ENCODE assay signal across 1 cellular context in genomic region chr2:111415765-111416743, GRCh38.
TF ChIP-seq lines count a peak whose summit lies in the region.
"Not testable (repeated sequence)": the region's sequence is repeated elsewhere in the genome, so short reads cannot be mapped to it uniquely, and the experiment has no call there.

No MANE protein-coding gene starts in this region.

TF ChIP-seq in K562, 482 proteins besides CTCF, POLR2A, EP300 and RAD21 (continued from another document):
- TF ChIP-seq, protein P1, sequence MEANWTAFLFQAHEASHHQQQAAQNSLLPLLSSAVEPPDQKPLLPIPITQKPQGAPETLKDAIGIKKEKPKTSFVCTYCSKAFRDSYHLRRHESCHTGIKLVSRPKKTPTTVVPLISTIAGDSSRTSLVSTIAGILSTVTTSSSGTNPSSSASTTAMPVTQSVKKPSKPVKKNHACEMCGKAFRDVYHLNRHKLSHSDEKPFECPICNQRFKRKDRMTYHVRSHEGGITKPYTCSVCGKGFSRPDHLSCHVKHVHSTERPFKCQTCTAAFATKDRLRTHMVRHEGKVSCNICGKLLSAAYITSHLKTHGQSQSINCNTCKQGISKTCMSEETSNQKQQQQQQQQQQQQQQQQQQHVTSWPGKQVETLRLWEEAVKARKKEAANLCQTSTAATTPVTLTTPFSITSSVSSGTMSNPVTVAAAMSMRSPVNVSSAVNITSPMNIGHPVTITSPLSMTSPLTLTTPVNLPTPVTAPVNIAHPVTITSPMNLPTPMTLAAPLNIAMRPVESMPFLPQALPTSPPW (CRISPR knock-in tag; IDR thresholded peaks at IDR 0.05): peak; percentile 43
- TF ChIP-seq CXXC5 (CRISPR knock-in tag; IDR thresholded peaks at IDR 0.05): 0 out of 2 replicates have a peak, but pooled peaks have one; percentile 20
- TF ChIP-seq ZNF639 (CRISPR knock-in tag; conservative IDR thresholded peaks at IDR 0.05 in 1 of 2, IDR thresholded peaks at IDR 0.05 in 1 of 2): peak in 1 of 2 experiments; percentile 32; a peak in 1 of 4 replicates
- peak in 1 of 2 experiments; percentile 50; a peak in 1 of 4 replicates for TF ChIP-seq FOXA3 (CRISPR knock-in tag; conservative IDR thresholded peaks at IDR 0.05 in 1 of 2, IDR thresholded peaks at IDR 0.05 in 1 of 2)
- TF ChIP-seq ARID1B (IDR thresholded peaks at IDR 0.05): peak; percentile 48; the same call in 1 of the 2 replicates
- peak; percentile 32; the same call in 1 of the 2 replicates for TF ChIP-seq EGR1 (conservative IDR thresholded peaks at IDR 0.05)
- 0 out of 4 replicates have a peak, but pooled peaks of 1 of the 2 experiments have one; percentile 18 for TF ChIP-seq MAZ (CRISPR knock-in tag; conservative IDR thresholded peaks at IDR 0.05 in 1 of 2, IDR thresholded peaks at IDR 0.05 in 1 of 2)
- TF ChIP-seq DDX20 (tag; IDR thresholded peaks at IDR 0.05; ENCODE audit: low read depth): 0 out of 2 replicates have a peak, but pooled peaks have one; percentile 20
- TF ChIP-seq, protein P2, sequence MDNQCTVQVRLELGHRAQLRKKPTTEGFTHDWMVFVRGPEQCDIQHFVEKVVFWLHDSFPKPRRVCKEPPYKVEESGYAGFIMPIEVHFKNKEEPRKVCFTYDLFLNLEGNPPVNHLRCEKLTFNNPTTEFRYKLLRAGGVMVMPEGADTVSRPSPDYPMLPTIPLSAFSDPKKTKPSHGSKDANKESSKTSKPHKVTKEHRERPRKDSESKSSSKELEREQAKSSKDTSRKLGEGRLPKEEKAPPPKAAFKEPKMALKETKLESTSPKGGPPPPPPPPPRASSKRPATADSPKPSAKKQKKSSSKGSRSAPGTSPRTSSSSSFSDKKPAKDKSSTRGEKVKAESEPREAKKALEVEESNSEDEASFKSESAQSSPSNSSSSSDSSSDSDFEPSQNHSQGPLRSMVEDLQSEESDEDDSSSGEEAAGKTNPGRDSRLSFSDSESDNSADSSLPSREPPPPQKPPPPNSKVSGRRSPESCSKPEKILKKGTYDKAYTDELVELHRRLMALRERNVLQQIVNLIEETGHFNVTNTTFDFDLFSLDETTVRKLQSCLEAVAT (IDR thresholded peaks at IDR 0.05): peak in 1 of 2 experiments; percentile 43; a peak in 1 of 4 replicates
- TF ChIP-seq L3MBTL2 (IDR thresholded peaks at IDR 0.05): peak; percentile 27; the same call in 1 of the 2 replicates
- TF ChIP-seq ZNF79 (CRISPR knock-in tag; IDR thresholded peaks at IDR 0.05; ENCODE audit: low read depth): 0 out of 2 replicates have a peak, but pooled peaks have one; percentile 18
- TF ChIP-seq, protein P3, sequence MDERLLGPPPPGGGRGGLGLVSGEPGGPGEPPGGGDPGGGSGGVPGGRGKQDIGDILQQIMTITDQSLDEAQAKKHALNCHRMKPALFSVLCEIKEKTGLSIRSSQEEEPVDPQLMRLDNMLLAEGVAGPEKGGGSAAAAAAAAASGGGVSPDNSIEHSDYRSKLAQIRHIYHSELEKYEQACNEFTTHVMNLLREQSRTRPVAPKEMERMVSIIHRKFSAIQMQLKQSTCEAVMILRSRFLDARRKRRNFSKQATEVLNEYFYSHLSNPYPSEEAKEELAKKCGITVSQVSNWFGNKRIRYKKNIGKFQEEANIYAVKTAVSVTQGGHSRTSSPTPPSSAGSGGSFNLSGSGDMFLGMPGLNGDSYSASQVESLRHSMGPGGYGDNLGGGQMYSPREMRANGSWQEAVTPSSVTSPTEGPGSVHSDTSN (CRISPR knock-in tag; IDR thresholded peaks at IDR 0.05; ENCODE audit: low read depth): not testable (repeated sequence)
- TF ChIP-seq, protein P3 (tag; conservative IDR thresholded peaks at IDR 0.05; ENCODE audit: low read depth): peak; percentile 84
- TF ChIP-seq MEIS2 (IDR thresholded peaks at IDR 0.05; ENCODE audit: partially characterized antibody): peak; percentile 87
- 0 out of 2 replicates have a peak, but pooled peaks have one; percentile 39 for TF ChIP-seq DMBX1 (CRISPR knock-in tag; IDR thresholded peaks at IDR 0.05; ENCODE audit: borderline replicate concordance)
- TF ChIP-seq TEAD1 (CRISPR knock-in tag; IDR thresholded peaks at IDR 0.05): peak in 1 of 2 experiments; percentile 53; a peak in 1 of 4 replicates
- TF ChIP-seq, protein P4, sequence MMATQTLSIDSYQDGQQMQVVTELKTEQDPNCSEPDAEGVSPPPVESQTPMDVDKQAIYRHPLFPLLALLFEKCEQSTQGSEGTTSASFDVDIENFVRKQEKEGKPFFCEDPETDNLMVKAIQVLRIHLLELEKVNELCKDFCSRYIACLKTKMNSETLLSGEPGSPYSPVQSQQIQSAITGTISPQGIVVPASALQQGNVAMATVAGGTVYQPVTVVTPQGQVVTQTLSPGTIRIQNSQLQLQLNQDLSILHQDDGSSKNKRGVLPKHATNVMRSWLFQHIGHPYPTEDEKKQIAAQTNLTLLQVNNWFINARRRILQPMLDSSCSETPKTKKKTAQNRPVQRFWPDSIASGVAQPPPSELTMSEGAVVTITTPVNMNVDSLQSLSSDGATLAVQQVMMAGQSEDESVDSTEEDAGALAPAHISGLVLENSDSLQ (IDR thresholded peaks at IDR 0.05): peak; percentile 89
- TF ChIP-seq, protein P5, sequence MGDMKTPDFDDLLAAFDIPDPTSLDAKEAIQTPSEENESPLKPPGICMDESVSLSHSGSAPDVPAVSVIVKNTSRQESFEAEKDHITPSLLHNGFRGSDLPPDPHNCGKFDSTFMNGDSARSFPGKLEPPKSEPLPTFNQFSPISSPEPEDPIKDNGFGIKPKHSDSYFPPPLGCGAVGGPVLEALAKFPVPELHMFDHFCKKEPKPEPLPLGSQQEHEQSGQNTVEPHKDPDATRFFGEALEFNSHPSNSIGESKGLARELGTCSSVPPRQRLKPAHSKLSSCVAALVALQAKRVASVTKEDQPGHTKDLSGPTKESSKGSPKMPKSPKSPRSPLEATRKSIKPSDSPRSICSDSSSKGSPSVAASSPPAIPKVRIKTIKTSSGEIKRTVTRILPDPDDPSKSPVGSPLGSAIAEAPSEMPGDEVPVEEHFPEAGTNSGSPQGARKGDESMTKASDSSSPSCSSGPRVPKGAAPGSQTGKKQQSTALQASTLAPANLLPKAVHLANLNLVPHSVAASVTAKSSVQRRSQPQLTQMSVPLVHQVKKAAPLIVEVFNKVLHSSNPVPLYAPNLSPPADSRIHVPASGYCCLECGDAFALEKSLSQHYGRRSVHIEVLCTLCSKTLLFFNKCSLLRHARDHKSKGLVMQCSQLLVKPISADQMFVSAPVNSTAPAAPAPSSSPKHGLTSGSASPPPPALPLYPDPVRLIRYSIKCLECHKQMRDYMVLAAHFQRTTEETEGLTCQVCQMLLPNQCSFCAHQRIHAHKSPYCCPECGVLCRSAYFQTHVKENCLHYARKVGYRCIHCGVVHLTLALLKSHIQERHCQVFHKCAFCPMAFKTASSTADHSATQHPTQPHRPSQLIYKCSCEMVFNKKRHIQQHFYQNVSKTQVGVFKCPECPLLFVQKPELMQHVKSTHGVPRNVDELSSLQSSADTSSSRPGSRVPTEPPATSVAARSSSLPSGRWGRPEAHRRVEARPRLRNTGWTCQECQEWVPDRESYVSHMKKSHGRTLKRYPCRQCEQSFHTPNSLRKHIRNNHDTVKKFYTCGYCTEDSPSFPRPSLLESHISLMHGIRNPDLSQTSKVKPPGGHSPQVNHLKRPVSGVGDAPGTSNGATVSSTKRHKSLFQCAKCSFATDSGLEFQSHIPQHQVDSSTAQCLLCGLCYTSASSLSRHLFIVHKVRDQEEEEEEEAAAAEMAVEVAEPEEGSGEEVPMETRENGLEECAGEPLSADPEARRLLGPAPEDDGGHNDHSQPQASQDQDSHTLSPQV (IDR thresholded peaks at IDR 0.05): peak; percentile 64
- TF ChIP-seq SMAD4 (CRISPR knock-in tag; conservative IDR thresholded peaks at IDR 0.05): peak; percentile 33; the same call in 1 of the 2 replicates
- TF ChIP-seq HDAC1 (IDR thresholded peaks at IDR 0.05): peak in 1 of 2 experiments; percentile 42; a peak in 1 of 4 replicates
- 0 out of 2 replicates have a peak, but pooled peaks have one; percentile 5 for TF ChIP-seq CREM (IDR thresholded peaks at IDR 0.05; ENCODE audit: low read depth)
- peak; percentile 89 for TF ChIP-seq SOX6 (IDR thresholded peaks at IDR 0.05)
- peak; percentile 36; the same call in 1 of the 2 replicates for TF ChIP-seq ZNF239 (CRISPR knock-in tag; IDR thresholded peaks at IDR 0.05)
- TF ChIP-seq CTBP1 (IDR thresholded peaks at IDR 0.05; ENCODE audit: borderline replicate concordance): peak; percentile 47; the same call in 1 of the 2 replicates
- TF ChIP-seq SMARCC2 (IDR thresholded peaks at IDR 0.05; ENCODE audit: low read depth): 0 out of 2 replicates have a peak, but pooled peaks have one; percentile 23
